Comparison of ENCODE assay signal across 2 cellular contexts in the genomic region with DNA sequence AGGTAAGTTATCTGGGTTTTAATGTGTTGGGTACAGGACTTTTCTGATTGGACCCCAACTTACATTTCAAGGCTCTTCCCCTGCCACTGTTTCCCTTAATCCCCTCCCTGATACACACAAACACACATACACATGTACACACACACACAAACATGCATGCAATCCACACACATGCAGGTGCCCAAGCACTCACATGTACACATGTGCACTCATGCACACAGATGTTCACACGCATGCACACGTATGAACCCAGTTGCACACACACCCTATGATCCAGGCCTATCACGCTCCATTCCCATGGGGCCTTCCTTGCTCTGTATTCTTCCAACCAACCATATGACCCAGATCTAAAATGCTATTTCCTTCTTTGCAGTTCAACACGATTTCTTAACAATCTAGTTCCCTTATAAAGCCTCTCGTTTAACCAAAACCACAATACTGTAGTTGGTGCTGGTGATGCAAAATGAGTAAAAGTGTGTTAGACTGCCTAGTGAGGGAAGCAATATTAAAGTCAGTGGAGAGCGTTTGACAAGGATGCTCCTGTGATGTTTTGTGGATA.
A peak's percentile ranks its signal among the peaks of the same experiment; 100 is the strongest.
TF ChIP-seq lines count a peak whose summit lies in the region.

No MANE protein-coding gene starts in this region.

TF ChIP-seq in GM12891, 5 proteins besides CTCF, POLR2A, EP300 and RAD21 (continued from another document):
- TF ChIP-seq SPI1 (IDR thresholded peaks at IDR 0.05; ENCODE audit: low read depth, low read length) (no peak), POLR2AphosphoS5 (IDR thresholded peaks at IDR 0.05; ENCODE audit: low read depth, low read length) (no peak), PAX5 (IDR thresholded peaks at IDR 0.05; ENCODE audit: insufficient read depth, low read length, severe bottlenecking) (no peak), TAF1 (IDR thresholded peaks at IDR 0.05; ENCODE audit: low read depth, low read length) (no peak)
TF ChIP-seq in GM12891: peak in this region for 0.

TF ChIP-seq in GM12878, 131 proteins besides CTCF, POLR2A, EP300 and RAD21:
- TF ChIP-seq, protein P1, sequence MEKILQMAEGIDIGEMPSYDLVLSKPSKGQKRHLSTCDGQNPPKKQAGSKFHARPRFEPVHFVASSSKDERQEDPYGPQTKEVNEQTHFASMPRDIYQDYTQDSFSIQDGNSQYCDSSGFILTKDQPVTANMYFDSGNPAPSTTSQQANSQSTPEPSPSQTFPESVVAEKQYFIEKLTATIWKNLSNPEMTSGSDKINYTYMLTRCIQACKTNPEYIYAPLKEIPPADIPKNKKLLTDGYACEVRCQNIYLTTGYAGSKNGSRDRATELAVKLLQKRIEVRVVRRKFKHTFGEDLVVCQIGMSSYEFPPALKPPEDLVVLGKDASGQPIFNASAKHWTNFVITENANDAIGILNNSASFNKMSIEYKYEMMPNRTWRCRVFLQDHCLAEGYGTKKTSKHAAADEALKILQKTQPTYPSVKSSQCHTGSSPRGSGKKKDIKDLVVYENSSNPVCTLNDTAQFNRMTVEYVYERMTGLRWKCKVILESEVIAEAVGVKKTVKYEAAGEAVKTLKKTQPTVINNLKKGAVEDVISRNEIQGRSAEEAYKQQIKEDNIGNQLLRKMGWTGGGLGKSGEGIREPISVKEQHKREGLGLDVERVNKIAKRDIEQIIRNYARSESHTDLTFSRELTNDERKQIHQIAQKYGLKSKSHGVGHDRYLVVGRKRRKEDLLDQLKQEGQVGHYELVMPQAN (conservative IDR thresholded peaks at IDR 0.05) = no peak
- TF ChIP-seq POLR2AphosphoS5 (IDR thresholded peaks at IDR 0.05; ENCODE audit: low read length) = peak; percentile 52; the same call in 1 of the 2 replicates
- no peak for TF ChIP-seq IKZF2 (IDR thresholded peaks at IDR 0.05)
TF ChIP-seq in GM12878: peak in this region for 1.
